Comparison of ENCODE assay signal across 9 cellular contexts in genomic region chr1:203316626-203317093, GRCh38. TPM values are rescaled to one million over a fixed set of nuclear protein-coding genes. Genes with fewer than 3 reads are reported as not detected.
DNase-seq lines count a peak whose midpoint lies in the region; ATAC-seq and TF ChIP-seq lines count a peak whose summit lies in the region.
"Had no signal": no experiment of that assay in that cellular context is flagged by ENCODE, and none has a peak within 500 bp of the region (broad histone marks: within the 10 kb centered on the region; RNA-seq: fewer than 3 reads in every experiment).

No MANE protein-coding gene starts in this region.

- H3K4me2 ChIP-seq in BLaER1 (peak overlapping the region; percentile 48), parathyroid adenoma (ENCODE audit: low read length) (peak overlapping the region; percentile 9)

- TF ChIP-seq CTCF in fibroblast of the aortic adventitia (IDR thresholded peaks at IDR 0.05; ENCODE audit: insufficient read depth, low read length) (no peak), parathyroid adenoma (IDR thresholded peaks at IDR 0.05) (no peak)

- no peak overlapping the region for H3K27ac Mint-ChIP-seq in activated T-helper 1 cell treated with anti-CD3 and anti-CD28 coated beads, Interleukin-12 subunit alpha, Interleukin-12 subunit beta, Interleukin-2, Interleukin-4 antibody, amounts not matched to agents 30 ng/mL and 10 ng/mL and 1 ng/mL, durations not matched to agents 14 hours and 24 hours and 36 hours
- H3K27ac Mint-ChIP-seq: activated T-helper 17 cell treated with anti-CD3 and anti-CD28 coated beads, Interleukin-2, amount 50 U/mL, for 72 hours had no signal

- intact Hi-C loops in activated T-helper 1 cell treated with anti-CD3 and anti-CD28 coated beads, Interleukin-12 subunit alpha, Interleukin-12 subunit beta, Interleukin-2, Interleukin-4 antibody, amounts not matched to agents 30 ng/mL and 10 ng/mL and 1 ng/mL, durations not matched to agents 14 hours and 24 hours and 36 hours (cut with micrococcal nuclease): no loop called here

- H3K9me3 Mint-ChIP-seq in activated T-helper 1 cell treated with anti-CD3 and anti-CD28 coated beads, Interleukin-12 subunit alpha, Interleukin-12 subunit beta, Interleukin-2, Interleukin-4 antibody, amounts not matched to agents 30 ng/mL and 10 ng/mL and 1 ng/mL, durations not matched to agents 14 hours and 24 hours and 36 hours: no peaks in the 10 kb centered on the region
- H3K9me3 Mint-ChIP-seq: activated T-helper 17 cell treated with anti-CD3 and anti-CD28 coated beads, Interleukin-2, amount 50 U/mL, for 72 hours had no signal

- peak overlapping the region; percentile 77 for H3K27ac ChIP-seq in BLaER1
- H3K27ac ChIP-seq in parathyroid adenoma: peak overlapping the region; percentile 54

- no peaks in the 10 kb centered on the region for H3K27me3 ChIP-seq in BLaER1
- no peaks in the 10 kb centered on the region for H3K27me3 ChIP-seq in parathyroid adenoma (ENCODE audit: control insufficient read depth, insufficient read depth, low read length)

- H3K36me3 ChIP-seq in BLaER1 (peaks cover 12% of the 10 kb centered on the region), parathyroid adenoma (ENCODE audit: control insufficient read depth, insufficient read depth, low read length) (no peaks in the 10 kb centered on the region)

- H3K9ac ChIP-seq in BLaER1 (no peak overlapping the region), parathyroid adenoma (no peak overlapping the region)

- H3K4me3 ChIP-seq in BLaER1: no peak overlapping the region
- H3K4me3 ChIP-seq in fibroblast of the aortic adventitia (ENCODE audit: low read depth, low read length): no peak overlapping the region
- H3K4me3 ChIP-seq in parathyroid adenoma (ENCODE audit: low read depth, low read length): no peak overlapping the region

- peak overlapping the region; percentile 69 for H2AFZ ChIP-seq in parathyroid adenoma

- DNase-seq in NCI-H2196 treated with DMSO at 0.1 percent for 48 hours (lab: John Stamatoyannopoulos, UW; ENCODE audit: unreplicated experiment): peak; percentile 27
- peak; percentile 96 for DNase-seq in fibroblast of the aortic adventitia (ENCODE audit: low read depth)
- DNase-seq in activated T-helper 1 cell treated with anti-CD3 and anti-CD28 coated beads, Interleukin-12 subunit alpha, Interleukin-12 subunit beta, Interleukin-2, Interleukin-4 antibody, amounts not matched to agents 30 ng/mL and 10 ng/mL and 1 ng/mL, durations not matched to agents 14 hours and 24 hours and 36 hours (ENCODE audit: low spot score): no peak
- no peak for DNase-seq in NCI-H1436 (lab: John Stamatoyannopoulos, UW)
- DNase-seq in inferior parietal cortex (ENCODE audit: extremely low spot score): no peak

- H3K4me1 ChIP-seq in BLaER1 (peaks cover 76% of the 10 kb centered on the region), parathyroid adenoma (peaks cover 21% of the 10 kb centered on the region)

- peaks cover 26% of the 10 kb centered on the region for H3K36me3 Mint-ChIP-seq in activated T-helper 1 cell treated with anti-CD3 and anti-CD28 coated beads, Interleukin-12 subunit alpha, Interleukin-12 subunit beta, Interleukin-2, Interleukin-4 antibody, amounts not matched to agents 30 ng/mL and 10 ng/mL and 1 ng/mL, durations not matched to agents 14 hours and 24 hours and 36 hours (ENCODE audit: low read depth)

- H3K27me3 Mint-ChIP-seq in activated T-helper 1 cell treated with anti-CD3 and anti-CD28 coated beads, Interleukin-12 subunit alpha, Interleukin-12 subunit beta, Interleukin-2, Interleukin-4 antibody, amounts not matched to agents 30 ng/mL and 10 ng/mL and 1 ng/mL, durations not matched to agents 14 hours and 24 hours and 36 hours (ENCODE audit: insufficient read depth): no peaks in the 10 kb centered on the region
- H3K27me3 Mint-ChIP-seq: activated T-helper 17 cell treated with anti-CD3 and anti-CD28 coated beads, Interleukin-2, amount 50 U/mL, for 72 hours had no signal

- H4K20me1 ChIP-seq in BLaER1: peaks cover 7% of the 10 kb centered on the region; the same call in 1 of the 2 replicates

- H3K4me1 Mint-ChIP-seq in activated T-helper 1 cell treated with anti-CD3 and anti-CD28 coated beads, Interleukin-12 subunit alpha, Interleukin-12 subunit beta, Interleukin-2, Interleukin-4 antibody, amounts not matched to agents 30 ng/mL and 10 ng/mL and 1 ng/mL, durations not matched to agents 14 hours and 24 hours and 36 hours (ENCODE audit: low read depth): peaks cover 60% of the 10 kb centered on the region

- no peaks in the 10 kb centered on the region for H3K9me3 ChIP-seq in BLaER1
- no peaks in the 10 kb centered on the region for H3K9me3 ChIP-seq in parathyroid adenoma (ENCODE audit: control insufficient read depth, low read length)

- ATAC-seq in HG02938 (IDR thresholded peaks at IDR 0.05; ENCODE audit: unreplicated experiment): no peak
- ATAC-seq: activated T-helper 17 cell treated with anti-CD3 and anti-CD28 coated beads, Interleukin-2, amount 50 U/mL, for 72 hours had no signal

- H3K79me2 ChIP-seq in parathyroid adenoma: no peaks in the 10 kb centered on the region

- H3K4me3 Mint-ChIP-seq in activated T-helper 1 cell treated with anti-CD3 and anti-CD28 coated beads, Interleukin-12 subunit alpha, Interleukin-12 subunit beta, Interleukin-2, Interleukin-4 antibody, amounts not matched to agents 30 ng/mL and 10 ng/mL and 1 ng/mL, durations not matched to agents 14 hours and 24 hours and 36 hours: no peak overlapping the region
- H3K4me3 Mint-ChIP-seq: activated T-helper 17 cell treated with anti-CD3 and anti-CD28 coated beads, Interleukin-2, amount 50 U/mL, for 72 hours had no signal

RNA-seq across cellular contexts. Expression of gene BTG2, which starts 11.3 kb away (rescaled TPM):
- total RNA-seq in fibroblast of the aortic adventitia (ENCODE audit: low replicate concordance): 16.7 and 18.2 TPM in 2 replicates
- total RNA-seq in activated T-helper 1 cell treated with anti-CD3 and anti-CD28 coated beads, Interleukin-12 subunit alpha, Interleukin-12 subunit beta, Interleukin-2, Interleukin-4 antibody, amounts not matched to agents 30 ng/mL and 10 ng/mL and 1 ng/mL, durations not matched to agents 14 hours and 24 hours and 36 hours: 137 and 139 TPM in 2 replicates

RNA-seq across cellular contexts. Expression of gene FMOD, which starts 34.3 kb away (rescaled TPM):
- total RNA-seq in fibroblast of the aortic adventitia (ENCODE audit: low replicate concordance): 6.6 and 9.1 TPM in 2 replicates
- total RNA-seq in activated T-helper 1 cell treated with anti-CD3 and anti-CD28 coated beads, Interleukin-12 subunit alpha, Interleukin-12 subunit beta, Interleukin-2, Interleukin-4 antibody, amounts not matched to agents 30 ng/mL and 10 ng/mL and 1 ng/mL, durations not matched to agents 14 hours and 24 hours and 36 hours: 3.4 and 4.1 TPM in 2 replicates

Comparison
In these comparisons a context has a peak if more than half of its experiments do, and no peak if none do; other contexts are left out.
1. DNase-seq: peak in NCI-H2196 treated with DMSO at 0.1 percent for 48 hours (single experiment) and fibroblast of the aortic adventitia (single experiment); none in activated T-helper 1 cell treated with anti-CD3 and anti-CD28 coated beads, Interleukin-12 subunit alpha, Interleukin-12 subunit beta, Interleukin-2, Interleukin-4 antibody, amounts not matched to agents 30 ng/mL and 10 ng/mL and 1 ng/mL, durations not matched to agents 14 hours and 24 hours and 36 hours (single experiment), NCI-H1436 (single experiment) and inferior parietal cortex (single experiment).